ENCODE assay signal across 1 cellular context in genomic region chr12:57236224-57236924, GRCh38.
TF ChIP-seq lines count a peak whose summit lies in the region.

No MANE protein-coding gene starts in this region.

TF ChIP-seq in IMR-90, 13 proteins besides CTCF, POLR2A, EP300 and RAD21:
- no peak for TF ChIP-seq CHD1 (IDR thresholded peaks at IDR 0.05; ENCODE audit: low read depth, low read length)
- TF ChIP-seq CEBPB (IDR thresholded peaks at IDR 0.05; ENCODE audit: low read depth, low read length): no peak
TF ChIP-seq in IMR-90: peak in this region for 0.
